In the genomic region with DNA sequence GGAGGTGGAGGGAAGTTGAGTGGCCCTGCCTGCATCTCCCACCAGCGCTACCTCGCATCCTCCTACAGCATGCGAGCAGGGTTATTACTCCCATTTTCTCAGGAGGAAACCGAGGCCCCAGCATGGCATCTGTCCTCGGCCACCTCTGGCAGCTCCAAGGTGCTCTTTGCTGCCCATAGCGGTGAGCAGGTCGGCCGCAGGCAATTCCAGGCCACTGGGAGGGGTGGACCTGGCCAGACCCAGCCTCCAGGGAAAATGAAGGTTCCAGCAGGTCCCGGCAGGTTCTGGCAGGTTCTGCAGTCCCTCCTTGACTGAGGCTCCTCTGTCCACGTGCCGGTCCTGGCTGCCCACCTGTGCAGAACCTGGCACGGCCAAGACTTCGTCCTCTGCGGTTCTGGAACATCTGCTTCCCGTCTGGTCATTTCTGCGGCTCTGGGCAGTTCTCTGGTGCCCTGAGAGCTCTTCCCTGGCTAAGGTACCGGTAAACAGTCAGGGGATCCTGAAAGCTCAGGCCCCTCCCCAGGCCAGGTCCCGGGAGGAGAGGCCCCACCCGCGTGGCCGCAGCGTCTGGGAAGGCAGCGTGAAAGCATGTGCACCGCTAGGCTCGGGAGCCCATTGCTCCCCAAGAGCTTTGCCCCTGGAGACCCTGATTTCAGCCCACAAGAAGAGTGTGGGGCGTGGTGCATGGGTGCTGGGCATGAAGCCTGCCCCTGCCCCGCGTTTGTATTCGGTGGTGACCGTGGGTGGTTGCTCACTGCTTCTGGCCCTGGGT, we compare ENCODE assay signal across 18 cellular contexts.
DNase-seq lines count a peak whose midpoint lies in the region; ATAC-seq and TF ChIP-seq lines count a peak whose summit lies in the region.
"Had no signal": no experiment of that assay in that cellular context is flagged by ENCODE, and none has a peak within 500 bp of the region (broad histone marks: within the 10 kb centered on the region; RNA-seq: fewer than 3 reads in every experiment).

No MANE protein-coding gene starts in this region.

- H3F3A ChIP-seq in neural progenitor cell (ENCODE audit: low read depth), result no peaks in the 10 kb centered on the region

- H3K9me3 ChIP-seq in right cardiac atrium (ENCODE audit: control insufficient read depth, low read length), result no peaks in the 10 kb centered on the region
- no peaks in the 10 kb centered on the region for H3K9me3 ChIP-seq in BLaER1 treated with 17β-estradiol and CSF1 and Interleukin-3, amounts not matched to agents 10 nM and 100 nM (replicated peaks in 1 of 11)
- no peaks in the 10 kb centered on the region for H3K9me3 ChIP-seq in neural progenitor cell (ENCODE audit: low read depth)

- peaks cover 34% of the 10 kb centered on the region for H3K27me3 Mint-ChIP-seq in neural progenitor cell (ENCODE audit: insufficient read depth, low read depth)

- no peak for TF ChIP-seq CTCF in neural progenitor cell (IDR thresholded peaks at IDR 0.05)

- no peaks in the 10 kb centered on the region for H3K79me2 ChIP-seq in neural progenitor cell (ENCODE audit: low read depth)

- no peak for ATAC-seq in right cardiac atrium
- ATAC-seq in GM18873 (IDR thresholded peaks at IDR 0.05; ENCODE audit: low FRiP score, unreplicated experiment), result no peak
- ATAC-seq: GM12878, GM23338, HCT116 had no signal

- peaks cover 3% of the 10 kb centered on the region for H3K36me3 Mint-ChIP-seq in neural progenitor cell
- H3K36me3 Mint-ChIP-seq: CD4-positive, alpha-beta memory T cell had no signal

- H3K27me3 ChIP-seq in right cardiac atrium (ENCODE audit: control insufficient read depth, insufficient read depth), result no peaks in the 10 kb centered on the region
- H3K27me3 ChIP-seq in BLaER1 treated with 17β-estradiol and CSF1 and Interleukin-3, amounts not matched to agents 10 nM and 100 nM, result peaks cover 13 to 68% (median 32%) of the 10 kb centered on the region in 11 experiments; a peak in 21 of 22 replicates
- no peaks in the 10 kb centered on the region for H3K27me3 ChIP-seq in neural progenitor cell

- peaks cover 0 to 32% (median 12%) of the 10 kb centered on the region in 11 experiments; a peak in 10 of 22 replicates for H4K20me1 ChIP-seq in BLaER1 treated with 17β-estradiol and CSF1 and Interleukin-3, amounts not matched to agents 10 nM and 100 nM
- no peaks in the 10 kb centered on the region for H4K20me1 ChIP-seq in neural progenitor cell (ENCODE audit: low read depth)

- H3K4me1 ChIP-seq in right cardiac atrium (ENCODE audit: control insufficient read depth, insufficient read depth, low read length) (no peaks in the 10 kb centered on the region), neural progenitor cell (peaks cover 12% of the 10 kb centered on the region)
- H3K4me1 ChIP-seq in BLaER1 treated with 17β-estradiol and CSF1 and Interleukin-3, amounts not matched to agents 10 nM and 100 nM, result peaks cover 13 to 92% (median 78%) of the 10 kb centered on the region in 10 experiments; a peak in 19 of 20 replicates

- no peak overlapping the region for H2AFZ ChIP-seq in neural progenitor cell (replicated peaks)
- H2AFZ ChIP-seq: GM23338 had no signal

- H3K4me3 ChIP-seq in right cardiac atrium (ENCODE audit: low read length) (no peak overlapping the region), neural progenitor cell (no peak overlapping the region)
- H3K4me3 ChIP-seq in BLaER1 treated with 17β-estradiol and CSF1 and Interleukin-3, amounts not matched to agents 10 nM and 100 nM, result no peak overlapping the region
- H3K4me3 ChIP-seq: GM12878, GM23338 had no signal

- H3K4me1 Mint-ChIP-seq in neural progenitor cell, result peaks cover 35% of the 10 kb centered on the region
- H3K4me1 Mint-ChIP-seq: CD4-positive, alpha-beta memory T cell had no signal

- H3K9ac ChIP-seq in BLaER1 treated with 17β-estradiol and CSF1 and Interleukin-3, amounts not matched to agents 10 nM and 100 nM, result 0 out of 22 replicates have a peak overlapping the region, but pooled peaks of 1 of the 11 experiments have one; percentile 13
- no peak overlapping the region for H3K9ac ChIP-seq in neural progenitor cell

- H3K4me2 ChIP-seq in BLaER1 treated with 17β-estradiol and CSF1 and Interleukin-3, amounts not matched to agents 10 nM and 100 nM, result peak overlapping the region in 7 of 11 experiments; percentile 21 to 82 (median 36); a peak in 8 of 22 replicates
- H3K4me2 ChIP-seq in neural progenitor cell, result no peak overlapping the region
- H3K4me2 ChIP-seq: GM23338 had no signal

- intact Hi-C loops in right cardiac atrium (cut with DNase I), result no loop called here
- intact Hi-C loops in cardiac septum (cut with DNase I), result no loop called here

- peak in 2 of 3 donors; percentile 16 to 39 for DNase-seq in right cardiac atrium
- no peak for DNase-seq in cardiac septum (ENCODE audit: low spot score)
- DNase-seq in neural progenitor cell (ENCODE audit: low spot score), result no peak
- no peak for DNase-seq in SW480 (ENCODE audit: low spot score)
- DNase-seq: C1 segment of cervical spinal cord; Calu3; CD4-positive, alpha-beta memory T cell; COR-L47; DMS79; EL; GDM1; H9 had no signal

- H3K36me3 ChIP-seq in BLaER1 treated with 17β-estradiol and CSF1 and Interleukin-3, amounts not matched to agents 10 nM and 100 nM, result no peaks in the 10 kb centered on the region
- H3K36me3 ChIP-seq in neural progenitor cell, result no peaks in the 10 kb centered on the region

- peaks cover 5% of the 10 kb centered on the region for H3K9me3 Mint-ChIP-seq in neural progenitor cell
- H3K9me3 Mint-ChIP-seq: GM23338, H9 had no signal

- H3K27ac Mint-ChIP-seq in neural progenitor cell, result no peak overlapping the region
- H3K27ac Mint-ChIP-seq: B cell; CD4-positive, alpha-beta memory T cell; GM23338; H9 had no signal

- peak overlapping the region; percentile 13 for H3K4me3 Mint-ChIP-seq in neural progenitor cell
- H3K4me3 Mint-ChIP-seq: B cell; CD4-positive, alpha-beta memory T cell; GM23338; H9 had no signal

- H3K27ac ChIP-seq in right cardiac atrium (ENCODE audit: low read length) (no peak overlapping the region), neural progenitor cell (no peak overlapping the region)
- no peak overlapping the region for H3K27ac ChIP-seq in BLaER1 treated with 17β-estradiol and CSF1 and Interleukin-3, amounts not matched to agents 10 nM and 100 nM

- WGBS in right cardiac atrium, result 85% methylated on average over 30 of the region's 30 CpGs

Comparison
In these comparisons a context has a peak if more than half of its experiments do, and no peak if none do; other contexts are left out.
1. DNase-seq: peak in right cardiac atrium (2 of 3); none in cardiac septum (single experiment), neural progenitor cell (single experiment) and SW480 (single experiment).